ENCODE assay signal across 8 cellular contexts in genomic region chr1:167938083-167938482, GRCh38. TPM values are rescaled to one million over a fixed set of nuclear protein-coding genes. Genes with fewer than 3 reads are reported as not detected.
DNase-seq lines count a peak whose midpoint lies in the region; ATAC-seq and TF ChIP-seq lines count a peak whose summit lies in the region.

No MANE protein-coding gene starts in this region.

- no peak overlapping the region for H2AFZ ChIP-seq in smooth muscle cell (ENCODE audit: low read depth)

- no peaks in the 10 kb centered on the region for H3K36me3 ChIP-seq in smooth muscle cell (ENCODE audit: low read depth)

- no peaks in the 10 kb centered on the region for H3K27me3 ChIP-seq in smooth muscle cell (ENCODE audit: low read depth)

- peak overlapping the region; percentile 97 for H3K27ac ChIP-seq in smooth muscle cell (ENCODE audit: low read depth)

- TF ChIP-seq CTCF in fibroblast of the aortic adventitia (IDR thresholded peaks at IDR 0.05; ENCODE audit: insufficient read depth, low read length) (no peak), smooth muscle cell (IDR thresholded peaks at IDR 0.05; ENCODE audit: borderline replicate concordance, insufficient read depth, poor library complexity, severe bottlenecking) (no peak)

- peaks cover 70% of the 10 kb centered on the region for H4K20me1 ChIP-seq in smooth muscle cell (ENCODE audit: low read depth)

- peaks cover 80% of the 10 kb centered on the region for H3K79me2 ChIP-seq in smooth muscle cell (ENCODE audit: low read depth)

- peak overlapping the region; percentile 98 for H3K9ac ChIP-seq in smooth muscle cell (ENCODE audit: low read depth)

- 48% methylated on average over 4 of the region's 4 CpGs for WGBS in smooth muscle cell (ENCODE audit: low lambda C conversion rate)

- H3K9me3 ChIP-seq in smooth muscle cell (replicated peaks; ENCODE audit: low read depth) = no peaks in the 10 kb centered on the region

- peaks cover 5% of the 10 kb centered on the region for H3F3A ChIP-seq in smooth muscle cell (ENCODE audit: low read depth)

- H3K4me3 ChIP-seq in fibroblast of the aortic adventitia (ENCODE audit: low read depth, low read length) (peak overlapping the region; percentile 88), smooth muscle cell (peak overlapping the region; percentile 71)

- H3K4me2 ChIP-seq in smooth muscle cell = peak overlapping the region; percentile 88

- H3K4me1 ChIP-seq in smooth muscle cell (ENCODE audit: low read depth) = peaks cover 23% of the 10 kb centered on the region

- DNase-seq in NCI-H1417 (lab: John Stamatoyannopoulos, UW) (peak; percentile 3 to 75 (median 52)), NCI-H1417 treated with DMSO at 0.1 percent for 48 hours (lab: John Stamatoyannopoulos, UW) (no peak), RPMI8226 (peak; percentile 10), fibroblast of the aortic adventitia (ENCODE audit: low read depth) (no peak), smooth muscle cell (lab: John Stamatoyannopoulos, UW; ENCODE audit: unreplicated experiment) (no peak), DMS79 (lab: John Stamatoyannopoulos, UW) (no peak)
- no peak for DNase-seq in stimulated activated CD4-positive, alpha-beta T cell treated with anti-CD3 and anti-CD28 coated beads, Interleukin-2, amount 100 ng/mL, for 48 hours

- ATAC-seq in GM21825 (IDR thresholded peaks at IDR 0.05; ENCODE audit: unreplicated experiment) = no peak

RNA-seq across cellular contexts. Expression of gene MPC2, which starts 1.2 kb away (rescaled TPM):
- total RNA-seq in fibroblast of the aortic adventitia (ENCODE audit: low replicate concordance) (14.9 and 49.3 TPM in 2 replicates), smooth muscle cell (47.1 and 58.2 TPM in 2 replicates)
- polyA plus RNA-seq in smooth muscle cell = 66.5 and 69.9 TPM in 2 replicates

RNA-seq across cellular contexts. Expression of gene DCAF6, which starts 1.6 kb away (rescaled TPM):
- total RNA-seq in fibroblast of the aortic adventitia (ENCODE audit: low replicate concordance) = 68.9 and 83.4 TPM in 2 replicates
- 30.0 and 34.9 TPM in 2 replicates for total RNA-seq in smooth muscle cell
- polyA plus RNA-seq in smooth muscle cell = 27.4 and 33.6 TPM in 2 replicates

RNA-seq across cellular contexts. Expression of gene ADCY10, which starts 24.1 kb away (rescaled TPM):
- total RNA-seq in fibroblast of the aortic adventitia (ENCODE audit: low replicate concordance) (0.09 and 0.25 TPM in 2 replicates), smooth muscle cell (0.18 TPM in 1 of 2 replicates, not detected in the other)
- not detected in 2 replicates for polyA plus RNA-seq in smooth muscle cell

Comparison
In these comparisons a context has a peak if more than half of its experiments do, and no peak if none do; other contexts are left out.
1. DNase-seq: peak in NCI-H1417 (3 of 3) and RPMI8226 (single experiment); none in NCI-H1417 treated with DMSO at 0.1 percent for 48 hours (single experiment), fibroblast of the aortic adventitia (single experiment), smooth muscle cell (single experiment), stimulated activated CD4-positive, alpha-beta T cell treated with anti-CD3 and anti-CD28 coated beads, Interleukin-2, amount 100 ng/mL, for 48 hours (0 of 2) and DMS79 (single experiment).